In the genomic region with DNA sequence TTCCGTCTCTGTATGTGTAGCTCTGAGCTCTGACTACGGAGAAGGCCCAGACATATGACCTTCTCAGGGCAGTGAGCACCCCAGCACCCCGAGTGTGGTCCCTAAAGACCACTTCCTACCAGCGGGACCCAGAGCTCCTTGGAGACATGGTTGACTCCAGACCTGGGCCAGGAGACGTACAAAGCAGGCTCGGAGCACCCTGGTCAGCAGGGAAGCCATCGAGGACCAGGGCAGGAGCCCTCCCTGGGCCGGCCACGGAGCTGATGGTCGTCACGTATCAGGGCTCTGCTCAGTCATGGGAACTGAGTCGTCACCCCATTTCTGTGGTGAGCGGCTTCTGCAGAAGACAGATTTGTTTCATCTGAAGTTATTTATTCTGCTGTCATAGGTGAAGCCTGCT, we compare ENCODE assay signal across 24 cellular contexts. TPM values are rescaled to one million over a fixed set of nuclear protein-coding genes. Genes with fewer than 3 reads are reported as not detected.
DNase-seq lines count a peak whose midpoint lies in the region; ATAC-seq and TF ChIP-seq lines count a peak whose summit lies in the region.
"Had no signal": no experiment of that assay in that cellular context is flagged by ENCODE, and none has a peak within 500 bp of the region (broad histone marks: within the 10 kb centered on the region; RNA-seq: fewer than 3 reads in every experiment).

No MANE protein-coding gene starts in this region.

- no peak overlapping the region for H3K27ac ChIP-seq in right atrium auricular region
- H3K27ac ChIP-seq: 22Rv1, C4-2B had no signal

- no peaks in the 10 kb centered on the region for H3K4me1 ChIP-seq in right atrium auricular region

- no peaks in the 10 kb centered on the region for H3K27me3 Mint-ChIP-seq in activated CD4-positive, alpha-beta T cell treated with anti-CD3 and anti-CD28 coated beads, Interleukin-2, amount 10 ng/mL, durations not matched to agents 24 days and 14 days
- peaks cover 2% of the 10 kb centered on the region for H3K27me3 Mint-ChIP-seq in glutamatergic neuron (ENCODE audit: unreplicated experiment)
- H3K27me3 Mint-ChIP-seq: CD8-positive, alpha-beta memory T cell had no signal

- no peaks in the 10 kb centered on the region for H3K27me3 ChIP-seq in right atrium auricular region

- H3K36me3 ChIP-seq in right atrium auricular region = no peaks in the 10 kb centered on the region

- H3K4me1 Mint-ChIP-seq in activated CD4-positive, alpha-beta T cell treated with anti-CD3 and anti-CD28 coated beads, Interleukin-2, amount 10 ng/mL, durations not matched to agents 24 days and 14 days = no peaks in the 10 kb centered on the region
- no peaks in the 10 kb centered on the region for H3K4me1 Mint-ChIP-seq in glutamatergic neuron (ENCODE audit: low read depth, unreplicated experiment)
- H3K4me1 Mint-ChIP-seq: CD8-positive, alpha-beta memory T cell had no signal

- no peaks in the 10 kb centered on the region for H3K36me3 Mint-ChIP-seq in activated CD4-positive, alpha-beta T cell treated with anti-CD3 and anti-CD28 coated beads, Interleukin-2, amount 10 ng/mL, durations not matched to agents 24 days and 14 days (ENCODE audit: low read depth)
- H3K36me3 Mint-ChIP-seq in glutamatergic neuron (ENCODE audit: unreplicated experiment) = peaks cover 4% of the 10 kb centered on the region
- H3K36me3 Mint-ChIP-seq: CD8-positive, alpha-beta memory T cell had no signal

- no peak for TF ChIP-seq CTCF in right atrium auricular region (IDR thresholded peaks at IDR 0.05)
- no peak for TF ChIP-seq CTCF in glutamatergic neuron (IDR thresholded peaks at IDR 0.05; ENCODE audit: partially characterized antibody, unreplicated experiment)

- intact Hi-C loops in activated CD4-positive, alpha-beta T cell treated with anti-CD3 and anti-CD28 coated beads, Interleukin-2, amount 10 ng/mL, durations not matched to agents 24 days and 14 days (cut with micrococcal nuclease) = no loop called here
- intact Hi-C loops in Right ventricle myocardium inferior (cut with DNase I) = no loop called here

- no peaks in the 10 kb centered on the region for H3K9me3 ChIP-seq in right atrium auricular region

- no peak overlapping the region for H3K4me3 ChIP-seq in right atrium auricular region

- peak; percentile 48 for DNase-seq in activated CD4-positive, alpha-beta T cell treated with anti-CD3 and anti-CD28 coated beads, Interleukin-2, amount 10 ng/mL, durations not matched to agents 24 days and 14 days
- DNase-seq in activated CD4-positive, alpha-beta T cell treated with anti-CD3 and anti-CD28 coated beads for 4 hours = no peak
- DNase-seq in right atrium auricular region (ENCODE audit: low spot score) (peak; percentile 23), Right ventricle myocardium inferior (ENCODE audit: missing footprints) (no peak), glutamatergic neuron (peak; percentile 6)
- DNase-seq: Calu3, DMS153, H9, Kasumi-1, NCI-H1417 treated with DMSO at 0.1 percent for 48 hours, NCI-H187, NCI-H446, NCI-H526, OCI-M1, Right ventricle myocardium superior had no signal

- H3K9me3 Mint-ChIP-seq in activated CD4-positive, alpha-beta T cell treated with anti-CD3 and anti-CD28 coated beads, Interleukin-2, amount 10 ng/mL, durations not matched to agents 24 days and 14 days = peaks cover 9% of the 10 kb centered on the region
- H3K9me3 Mint-ChIP-seq in glutamatergic neuron (ENCODE audit: unreplicated experiment) = peaks cover 5% of the 10 kb centered on the region
- H3K9me3 Mint-ChIP-seq: CD8-positive, alpha-beta memory T cell had no signal

- ATAC-seq in Right ventricle myocardium inferior (no peak), SK-N-SH treated with all-trans-retinoic acid at 6 μM for 48 hours (no peak), GM18870 (IDR thresholded peaks at IDR 0.05; ENCODE audit: unreplicated experiment) (no peak), HG03108 (IDR thresholded peaks at IDR 0.05; ENCODE audit: unreplicated experiment) (no peak)

- H3K27ac Mint-ChIP-seq in activated CD4-positive, alpha-beta T cell treated with anti-CD3 and anti-CD28 coated beads, Interleukin-2, amount 10 ng/mL, durations not matched to agents 24 days and 14 days = no peak overlapping the region
- H3K27ac Mint-ChIP-seq in glutamatergic neuron (ENCODE audit: unreplicated experiment) = no peak overlapping the region
- H3K27ac Mint-ChIP-seq: CD8-positive, alpha-beta memory T cell; H9 had no signal

- H3K4me3 Mint-ChIP-seq in activated CD4-positive, alpha-beta T cell treated with anti-CD3 and anti-CD28 coated beads, Interleukin-2, amount 10 ng/mL, durations not matched to agents 24 days and 14 days = no peak overlapping the region
- no peak overlapping the region for H3K4me3 Mint-ChIP-seq in glutamatergic neuron (ENCODE audit: unreplicated experiment)
- H3K4me3 Mint-ChIP-seq: CD8-positive, alpha-beta memory T cell; H9 had no signal

TF ChIP-seq in SK-N-SH treated with all-trans-retinoic acid at 6 μM for 48 hours, 23 proteins besides CTCF, POLR2A, EP300 and RAD21:
- TF ChIP-seq ARNTL (CRISPR knock-in tag; IDR thresholded peaks at IDR 0.05; ENCODE audit: borderline replicate concordance, low read depth) (no peak), GLIS3 (CRISPR knock-in tag; IDR thresholded peaks at IDR 0.05) (no peak), ZC3H10 (CRISPR knock-in tag; IDR thresholded peaks at IDR 0.05) (no peak), TSHZ2 (CRISPR knock-in tag; IDR thresholded peaks at IDR 0.05) (no peak), ZNF565 (CRISPR knock-in tag; conservative IDR thresholded peaks at IDR 0.05; ENCODE audit: low read depth) (no peak), ZNF8 (CRISPR knock-in tag; IDR thresholded peaks at IDR 0.05) (no peak), TOX (CRISPR knock-in tag; IDR thresholded peaks at IDR 0.05; ENCODE audit: borderline replicate concordance) (no peak)
- TF ChIP-seq, protein P1, sequence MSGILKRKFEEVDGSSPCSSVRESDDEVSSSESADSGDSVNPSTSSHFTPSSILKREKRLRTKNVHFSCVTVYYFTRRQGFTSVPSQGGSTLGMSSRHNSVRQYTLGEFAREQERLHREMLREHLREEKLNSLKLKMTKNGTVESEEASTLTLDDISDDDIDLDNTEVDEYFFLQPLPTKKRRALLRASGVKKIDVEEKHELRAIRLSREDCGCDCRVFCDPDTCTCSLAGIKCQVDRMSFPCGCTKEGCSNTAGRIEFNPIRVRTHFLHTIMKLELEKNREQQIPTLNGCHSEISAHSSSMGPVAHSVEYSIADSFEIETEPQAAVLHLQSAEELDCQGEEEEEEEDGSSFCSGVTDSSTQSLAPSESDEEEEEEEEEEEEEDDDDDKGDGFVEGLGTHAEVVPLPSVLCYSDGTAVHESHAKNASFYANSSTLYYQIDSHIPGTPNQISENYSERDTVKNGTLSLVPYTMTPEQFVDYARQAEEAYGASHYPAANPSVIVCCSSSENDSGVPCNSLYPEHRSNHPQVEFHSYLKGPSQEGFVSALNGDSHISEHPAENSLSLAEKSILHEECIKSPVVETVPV (CRISPR knock-in tag; IDR thresholded peaks at IDR 0.05) = no peak

RNA-seq across cellular contexts. Expression of gene NEU4, which starts 12.8 kb away (rescaled TPM):
- total RNA-seq in activated CD4-positive, alpha-beta T cell treated with anti-CD3 and anti-CD28 coated beads, Interleukin-2, amount 10 ng/mL, durations not matched to agents 24 days and 14 days = 1.0 and 1.2 TPM in 2 replicates
- total RNA-seq in right atrium auricular region (under 1 TPM in 1 of 2 donors, not detected in 1; 0.31 TPM), Right ventricle myocardium inferior (0.30 TPM), glutamatergic neuron (ENCODE audit: unreplicated experiment) (0.88 TPM)
- total RNA-seq: CD8-positive, alpha-beta memory T cell; G401; MCF 10A; Right ventricle myocardium superior; SK-MEL-5 had no signal

RNA-seq across cellular contexts. Expression of gene GAL3ST2, which starts 19.6 kb away (rescaled TPM):
- total RNA-seq in activated CD4-positive, alpha-beta T cell treated with anti-CD3 and anti-CD28 coated beads, Interleukin-2, amount 10 ng/mL, durations not matched to agents 24 days and 14 days = 0.52 and 1.2 TPM in 2 replicates
- 1 to 10 TPM in 1 of 2 donors, under 1 TPM in 1; 0.56 to 1.1 TPM for total RNA-seq in right atrium auricular region
- not detected for total RNA-seq in Right ventricle myocardium inferior
- total RNA-seq in glutamatergic neuron (ENCODE audit: unreplicated experiment) = 0.42 TPM
- total RNA-seq: Calu3, G401, MCF 10A, Right ventricle myocardium superior, SK-MEL-5 had no signal

Comparison
In these comparisons a context has a peak if more than half of its experiments do, and no peak if none do; other contexts are left out.
1. DNase-seq: peak in activated CD4-positive, alpha-beta T cell treated with anti-CD3 and anti-CD28 coated beads, Interleukin-2, amount 10 ng/mL, durations not matched to agents 24 days and 14 days (single experiment), right atrium auricular region (single experiment) and glutamatergic neuron (single experiment); none in activated CD4-positive, alpha-beta T cell treated with anti-CD3 and anti-CD28 coated beads for 4 hours (0 of 2) and Right ventricle myocardium inferior (single experiment).